Comparison of ENCODE assay signal across 8 cellular contexts in the genomic region with DNA sequence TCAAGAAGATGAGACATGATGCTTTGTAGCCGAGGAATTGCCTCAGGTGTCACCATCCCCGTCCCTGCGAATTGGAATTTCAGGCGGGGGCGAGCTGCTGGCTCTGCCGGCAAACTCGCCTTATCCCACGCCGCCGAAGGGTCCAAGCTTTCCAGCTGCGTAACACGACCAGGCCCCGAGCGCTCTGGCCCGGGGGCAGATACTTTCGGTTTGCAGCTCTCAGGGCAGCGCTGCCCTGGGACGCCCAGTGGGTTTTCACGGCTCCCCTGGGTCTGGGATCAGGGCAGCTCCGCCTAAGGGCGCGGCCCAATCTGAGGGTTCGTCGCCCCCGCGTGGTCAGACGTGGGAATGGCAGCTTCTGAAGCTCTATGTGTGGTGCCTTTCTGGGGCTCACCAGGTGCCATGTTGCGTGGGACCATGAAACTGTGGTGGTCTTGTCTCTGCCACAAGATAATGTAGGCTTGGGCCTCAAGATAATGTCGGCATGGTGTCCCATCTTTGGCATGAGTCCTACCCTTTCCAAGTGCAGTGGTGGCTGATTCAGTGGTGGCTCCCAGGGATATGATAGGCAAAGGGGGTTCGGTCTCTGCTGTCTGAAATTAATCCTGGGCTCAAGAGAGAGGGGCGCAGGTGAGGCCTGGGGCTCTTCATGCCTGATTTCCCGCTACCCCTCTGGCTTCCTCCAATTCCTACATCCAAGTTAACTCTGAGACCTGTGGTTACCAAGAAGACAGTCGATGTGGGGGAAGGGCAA. TPM values are rescaled to one million over a fixed set of nuclear protein-coding genes. Genes with fewer than 3 reads are reported as not detected.
DNase-seq lines count a peak whose midpoint lies in the region; ATAC-seq and TF ChIP-seq lines count a peak whose summit lies in the region.

No MANE protein-coding gene starts in this region.

- ATAC-seq in GM21367 (IDR thresholded peaks at IDR 0.05; ENCODE audit: unreplicated experiment): peak; percentile 82
- ATAC-seq in stimulated activated naive CD8-positive, alpha-beta T cell treated with anti-CD3 and anti-CD28 coated beads, Interleukin-15, Interleukin-2, amounts not matched to agents 100 U/mL and 50 U/mL, for 24 hours: peak; percentile 99

- no peak overlapping the region for H3K27ac Mint-ChIP-seq in nephron progenitor cell

- in situ Hi-C loops in KBM-7 (cut with MboI; ENCODE audit: low pct_unique_long_range_greater_than_20kb, low sequenced_read_pairs): no loop called here

- TF ChIP-seq CTCF in fibroblast of villous mesenchyme (IDR thresholded peaks at IDR 0.05; ENCODE audit: insufficient read depth, low read depth, low read length): peak; percentile 98
- TF ChIP-seq CTCF in nephron progenitor cell (IDR thresholded peaks at IDR 0.05): peak; percentile 89

- H3K4me3 Mint-ChIP-seq in nephron progenitor cell: peak overlapping the region; percentile 85

- DNase-seq in COLO668 (lab: John Stamatoyannopoulos, UW; ENCODE audit: unreplicated experiment) (peak; percentile 89), KBM-7 (peak; percentile 76), RKO (ENCODE audit: low spot score) (peak; percentile 90), fibroblast of villous mesenchyme (ENCODE audit: low read depth) (peak; percentile 91), nephron progenitor cell (peak; percentile 93)
- peak; percentile 79 for DNase-seq in activated effector memory CD4-positive, alpha-beta T cell treated with Interleukin-2 at 50 U/mL for 16 hours
- peak; percentile 92 for DNase-seq in stimulated activated naive CD8-positive, alpha-beta T cell treated with anti-CD3 and anti-CD28 coated beads, Interleukin-15, Interleukin-2, amounts not matched to agents 100 U/mL and 50 U/mL, for 24 hours

- no peaks in the 10 kb centered on the region for H3K36me3 Mint-ChIP-seq in nephron progenitor cell (ENCODE audit: low read depth)

- peaks cover 24% of the 10 kb centered on the region for H3K27me3 Mint-ChIP-seq in nephron progenitor cell (ENCODE audit: low read depth, poor library complexity)

- H3K4me1 Mint-ChIP-seq in nephron progenitor cell: peaks cover 9% of the 10 kb centered on the region

- H3K4me3 ChIP-seq in fibroblast of villous mesenchyme (ENCODE audit: low read depth, low read length): peak overlapping the region; percentile 61

- no peaks in the 10 kb centered on the region for H3K9me3 Mint-ChIP-seq in nephron progenitor cell

RNA-seq across cellular contexts. Expression of a gene that starts 21.0 kb away (rescaled TPM):
- 27.7 and 28.1 TPM in 2 replicates for total RNA-seq in fibroblast of villous mesenchyme

RNA-seq across cellular contexts. Expression of a gene that starts 28.8 kb away (rescaled TPM):
- total RNA-seq in fibroblast of villous mesenchyme: 9.9 and 11.3 TPM in 2 replicates

RNA-seq across cellular contexts. Expression of a gene that starts 32.6 kb away (rescaled TPM):
- not detected in 2 replicates for total RNA-seq in fibroblast of villous mesenchyme

RNA-seq across cellular contexts. Expression of a gene that starts 58.8 kb away (rescaled TPM):
- total RNA-seq in fibroblast of villous mesenchyme: not detected in 2 replicates

Comparison
In these comparisons a context has a peak if more than half of its experiments do, and no peak if none do; other contexts are left out.
1. Peak in every context shown above with its lines: DNase-seq, ATAC-seq and H3K4me3 ChIP-seq.